1 cellular context compared by ENCODE assay signal in the genomic region with DNA sequence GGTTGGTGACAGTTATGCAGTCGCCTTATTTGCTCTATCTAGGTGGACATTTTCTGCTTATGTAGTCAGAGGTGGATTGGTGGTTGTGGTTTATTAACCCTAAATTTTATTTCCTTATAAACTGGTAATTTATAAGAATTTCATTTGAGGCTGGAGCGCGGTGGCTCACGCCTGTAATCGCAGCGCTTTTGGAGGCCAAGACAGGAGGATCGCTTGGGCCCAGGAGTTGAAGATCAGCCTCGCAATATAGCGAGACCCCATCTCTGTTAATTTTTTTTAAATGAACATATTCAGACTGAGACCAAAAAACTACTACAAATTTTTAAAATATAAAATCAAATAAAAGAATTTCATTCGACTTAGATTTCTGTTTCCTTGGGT.
TF ChIP-seq lines count a peak whose summit lies in the region.

No MANE protein-coding gene starts in this region.

TF ChIP-seq in WTC11, 78 proteins besides CTCF, POLR2A, EP300 and RAD21 (continued from another document):
- TF ChIP-seq, protein P1, sequence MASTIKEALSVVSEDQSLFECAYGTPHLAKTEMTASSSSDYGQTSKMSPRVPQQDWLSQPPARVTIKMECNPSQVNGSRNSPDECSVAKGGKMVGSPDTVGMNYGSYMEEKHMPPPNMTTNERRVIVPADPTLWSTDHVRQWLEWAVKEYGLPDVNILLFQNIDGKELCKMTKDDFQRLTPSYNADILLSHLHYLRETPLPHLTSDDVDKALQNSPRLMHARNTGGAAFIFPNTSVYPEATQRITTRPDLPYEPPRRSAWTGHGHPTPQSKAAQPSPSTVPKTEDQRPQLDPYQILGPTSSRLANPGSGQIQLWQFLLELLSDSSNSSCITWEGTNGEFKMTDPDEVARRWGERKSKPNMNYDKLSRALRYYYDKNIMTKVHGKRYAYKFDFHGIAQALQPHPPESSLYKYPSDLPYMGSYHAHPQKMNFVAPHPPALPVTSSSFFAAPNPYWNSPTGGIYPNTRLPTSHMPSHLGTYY (CRISPR knock-in tag; IDR thresholded peaks at IDR 0.05), result no peak
- no peak for TF ChIP-seq ZNF416 (CRISPR knock-in tag; IDR thresholded peaks at IDR 0.05)
- TF ChIP-seq, protein P2, sequence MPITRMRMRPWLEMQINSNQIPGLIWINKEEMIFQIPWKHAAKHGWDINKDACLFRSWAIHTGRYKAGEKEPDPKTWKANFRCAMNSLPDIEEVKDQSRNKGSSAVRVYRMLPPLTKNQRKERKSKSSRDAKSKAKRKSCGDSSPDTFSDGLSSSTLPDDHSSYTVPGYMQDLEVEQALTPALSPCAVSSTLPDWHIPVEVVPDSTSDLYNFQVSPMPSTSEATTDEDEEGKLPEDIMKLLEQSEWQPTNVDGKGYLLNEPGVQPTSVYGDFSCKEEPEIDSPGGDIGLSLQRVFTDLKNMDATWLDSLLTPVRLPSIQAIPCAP (CRISPR knock-in tag; IDR thresholded peaks at IDR 0.05), result no peak
- TF ChIP-seq CREM (CRISPR knock-in tag; IDR thresholded peaks at IDR 0.05), result no peak
- no peak for TF ChIP-seq ETV6 (CRISPR knock-in tag; IDR thresholded peaks at IDR 0.05)
- TF ChIP-seq, protein P3, sequence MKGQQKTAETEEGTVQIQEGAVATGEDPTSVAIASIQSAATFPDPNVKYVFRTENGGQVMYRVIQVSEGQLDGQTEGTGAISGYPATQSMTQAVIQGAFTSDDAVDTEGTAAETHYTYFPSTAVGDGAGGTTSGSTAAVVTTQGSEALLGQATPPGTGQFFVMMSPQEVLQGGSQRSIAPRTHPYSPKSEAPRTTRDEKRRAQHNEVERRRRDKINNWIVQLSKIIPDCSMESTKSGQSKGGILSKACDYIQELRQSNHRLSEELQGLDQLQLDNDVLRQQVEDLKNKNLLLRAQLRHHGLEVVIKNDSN (CRISPR knock-in tag; IDR thresholded peaks at IDR 0.05), result no peak
- no peak for TF ChIP-seq EMX1 (CRISPR knock-in tag; IDR thresholded peaks at IDR 0.05)
- TF ChIP-seq, protein P4, sequence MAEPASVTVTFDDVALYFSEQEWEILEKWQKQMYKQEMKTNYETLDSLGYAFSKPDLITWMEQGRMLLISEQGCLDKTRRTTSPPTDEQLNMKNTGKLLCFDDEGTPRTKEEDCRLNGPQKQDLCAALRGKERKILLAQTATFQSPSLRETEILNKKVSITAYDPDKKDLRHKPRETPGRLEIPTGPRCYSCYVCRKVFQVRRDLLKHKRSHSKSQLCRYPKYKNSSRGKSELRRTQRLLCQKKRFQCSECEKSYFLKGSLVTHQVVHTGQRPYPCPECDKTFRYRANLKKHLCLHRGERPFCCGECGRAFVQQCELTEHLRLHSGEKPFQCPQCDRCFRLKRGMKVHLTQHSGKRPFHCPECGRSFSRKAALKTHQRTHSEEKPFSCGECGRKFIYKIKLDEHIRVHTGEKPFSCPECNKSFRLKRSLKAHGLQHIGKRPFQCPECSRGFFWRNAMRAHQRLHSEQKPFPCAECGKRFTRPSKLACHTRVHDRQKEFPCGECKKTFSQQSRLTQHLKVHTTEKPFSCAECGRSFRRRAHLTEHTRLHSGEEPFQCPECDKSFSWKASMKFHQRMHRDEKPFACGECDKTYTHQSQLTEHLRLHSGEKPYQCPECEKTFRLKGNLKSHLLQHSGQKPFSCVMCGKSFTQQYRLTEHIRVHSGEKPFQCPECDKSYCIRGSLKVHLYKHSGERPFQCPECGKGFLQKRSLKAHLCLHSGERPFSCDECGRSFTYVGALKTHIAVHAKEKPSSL (CRISPR knock-in tag; conservative IDR thresholded peaks at IDR 0.05), result no peak
- TF ChIP-seq, protein P5, sequence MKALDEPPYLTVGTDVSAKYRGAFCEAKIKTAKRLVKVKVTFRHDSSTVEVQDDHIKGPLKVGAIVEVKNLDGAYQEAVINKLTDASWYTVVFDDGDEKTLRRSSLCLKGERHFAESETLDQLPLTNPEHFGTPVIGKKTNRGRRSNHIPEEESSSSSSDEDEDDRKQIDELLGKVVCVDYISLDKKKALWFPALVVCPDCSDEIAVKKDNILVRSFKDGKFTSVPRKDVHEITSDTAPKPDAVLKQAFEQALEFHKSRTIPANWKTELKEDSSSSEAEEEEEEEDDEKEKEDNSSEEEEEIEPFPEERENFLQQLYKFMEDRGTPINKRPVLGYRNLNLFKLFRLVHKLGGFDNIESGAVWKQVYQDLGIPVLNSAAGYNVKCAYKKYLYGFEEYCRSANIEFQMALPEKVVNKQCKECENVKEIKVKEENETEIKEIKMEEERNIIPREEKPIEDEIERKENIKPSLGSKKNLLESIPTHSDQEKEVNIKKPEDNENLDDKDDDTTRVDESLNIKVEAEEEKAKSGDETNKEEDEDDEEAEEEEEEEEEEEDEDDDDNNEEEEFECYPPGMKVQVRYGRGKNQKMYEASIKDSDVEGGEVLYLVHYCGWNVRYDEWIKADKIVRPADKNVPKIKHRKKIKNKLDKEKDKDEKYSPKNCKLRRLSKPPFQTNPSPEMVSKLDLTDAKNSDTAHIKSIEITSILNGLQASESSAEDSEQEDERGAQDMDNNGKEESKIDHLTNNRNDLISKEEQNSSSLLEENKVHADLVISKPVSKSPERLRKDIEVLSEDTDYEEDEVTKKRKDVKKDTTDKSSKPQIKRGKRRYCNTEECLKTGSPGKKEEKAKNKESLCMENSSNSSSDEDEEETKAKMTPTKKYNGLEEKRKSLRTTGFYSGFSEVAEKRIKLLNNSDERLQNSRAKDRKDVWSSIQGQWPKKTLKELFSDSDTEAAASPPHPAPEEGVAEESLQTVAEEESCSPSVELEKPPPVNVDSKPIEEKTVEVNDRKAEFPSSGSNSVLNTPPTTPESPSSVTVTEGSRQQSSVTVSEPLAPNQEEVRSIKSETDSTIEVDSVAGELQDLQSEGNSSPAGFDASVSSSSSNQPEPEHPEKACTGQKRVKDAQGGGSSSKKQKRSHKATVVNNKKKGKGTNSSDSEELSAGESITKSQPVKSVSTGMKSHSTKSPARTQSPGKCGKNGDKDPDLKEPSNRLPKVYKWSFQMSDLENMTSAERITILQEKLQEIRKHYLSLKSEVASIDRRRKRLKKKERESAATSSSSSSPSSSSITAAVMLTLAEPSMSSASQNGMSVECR (CRISPR knock-in tag; IDR thresholded peaks at IDR 0.05; ENCODE audit: borderline replicate concordance), result no peak
- no peak for TF ChIP-seq SMAD4 (CRISPR knock-in tag; IDR thresholded peaks at IDR 0.05)
